Comparison of ENCODE assay signal across 23 cellular contexts in genomic region chr3:66747251-66747650, GRCh38.
"Had no signal": no experiment of that assay in that cellular context is flagged by ENCODE, and none has a peak within 500 bp of the region (broad histone marks: within the 10 kb centered on the region; RNA-seq: fewer than 3 reads in every experiment).

No MANE protein-coding gene starts in this region.

- DNase-seq: activated CD4-positive, alpha-beta memory T cell treated with anti-CD3 and anti-CD28 coated beads, Interleukin-2, amount 10 ng/mL, durations not matched to agents 7 days and 5 days; activated CD4-positive, alpha-beta T cell treated with anti-CD3 and anti-CD28 coated beads, Interleukin-2, amount 10 ng/mL, durations not matched to agents 24 days and 14 days; activated CD4-positive, CD25-positive, alpha-beta regulatory T cell treated with anti-CD3 and anti-CD28 coated beads, Interleukin-2, amount 50 U/mL, for 72 hours; activated gamma-delta T cell treated with Interleukin-2 at 50 U/mL for 16 hours; activated naive CD8-positive, alpha-beta T cell treated with anti-CD3 and anti-CD28 coated beads, Interleukin-2, amount 50 U/mL, for 24 hours; activated T-cell treated with anti-CD3 and anti-CD28 coated beads, Interleukin-2, amount 50 U/mL, for 4 hours; effector memory CD4-positive, alpha-beta T cell; heart left ventricle; hypothalamus; immature natural killer cell; kidney; left colon; mammary epithelial cell; nephron progenitor cell; nucleus accumbens; stimulated activated CD4-positive, alpha-beta T cell treated with anti-CD3 and anti-CD28 coated beads, Interleukin-15, amount 100 ng/mL, for 24 hours; stimulated activated CD4-positive, alpha-beta T cell treated with anti-CD3 and anti-CD28 coated beads, Interleukin-2, amount 100 ng/mL, for 24 hours; stimulated activated naive CD4-positive, alpha-beta T cell; T-helper 9 cell; testis; transverse colon had no signal

- H3K27me3 ChIP-seq: heart left ventricle, right atrium auricular region, testis, transverse colon had no signal

- H3K36me3 ChIP-seq: heart left ventricle, right atrium auricular region, transverse colon had no signal

- H3K9me3 ChIP-seq: heart left ventricle, right atrium auricular region, testis, transverse colon had no signal

- H3K27ac ChIP-seq: heart left ventricle, right atrium auricular region, testis, VCaP had no signal

- H3K4me1 ChIP-seq: right atrium auricular region, testis, transverse colon had no signal

- H3K4me3 ChIP-seq: heart left ventricle, right atrium auricular region, testis, transverse colon had no signal
